Comparison of ENCODE assay signal across 1 cellular context in the genomic region with DNA sequence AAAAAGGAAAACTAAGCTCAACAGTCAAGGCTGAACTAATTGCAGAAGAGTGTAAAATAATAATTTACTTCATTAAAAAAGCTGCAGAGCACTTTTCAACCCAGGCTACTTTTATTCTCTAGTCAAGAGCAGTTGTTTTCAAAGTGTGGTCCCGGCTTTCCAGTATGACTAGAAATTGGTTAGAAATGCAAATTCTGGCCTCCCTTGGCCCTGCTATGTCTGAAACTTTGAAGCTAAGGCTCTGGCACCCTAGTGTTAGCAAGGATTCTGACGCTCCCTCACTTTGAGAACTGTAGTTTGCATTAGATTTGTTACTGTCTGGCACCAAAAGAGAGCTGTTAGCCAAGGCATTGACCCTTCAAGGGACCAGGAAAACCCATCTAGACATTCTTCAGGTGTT.
TF ChIP-seq lines count a peak whose summit lies in the region.

No MANE protein-coding gene starts in this region.

TF ChIP-seq in GM12878, 131 proteins besides CTCF, POLR2A, EP300 and RAD21 (continued from another document):
- TF ChIP-seq, protein P1, sequence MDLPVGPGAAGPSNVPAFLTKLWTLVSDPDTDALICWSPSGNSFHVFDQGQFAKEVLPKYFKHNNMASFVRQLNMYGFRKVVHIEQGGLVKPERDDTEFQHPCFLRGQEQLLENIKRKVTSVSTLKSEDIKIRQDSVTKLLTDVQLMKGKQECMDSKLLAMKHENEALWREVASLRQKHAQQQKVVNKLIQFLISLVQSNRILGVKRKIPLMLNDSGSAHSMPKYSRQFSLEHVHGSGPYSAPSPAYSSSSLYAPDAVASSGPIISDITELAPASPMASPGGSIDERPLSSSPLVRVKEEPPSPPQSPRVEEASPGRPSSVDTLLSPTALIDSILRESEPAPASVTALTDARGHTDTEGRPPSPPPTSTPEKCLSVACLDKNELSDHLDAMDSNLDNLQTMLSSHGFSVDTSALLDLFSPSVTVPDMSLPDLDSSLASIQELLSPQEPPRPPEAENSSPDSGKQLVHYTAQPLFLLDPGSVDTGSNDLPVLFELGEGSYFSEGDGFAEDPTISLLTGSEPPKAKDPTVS (IDR thresholded peaks at IDR 0.05; ENCODE audit: low read depth, low read length): no peak
- TF ChIP-seq, protein P2, sequence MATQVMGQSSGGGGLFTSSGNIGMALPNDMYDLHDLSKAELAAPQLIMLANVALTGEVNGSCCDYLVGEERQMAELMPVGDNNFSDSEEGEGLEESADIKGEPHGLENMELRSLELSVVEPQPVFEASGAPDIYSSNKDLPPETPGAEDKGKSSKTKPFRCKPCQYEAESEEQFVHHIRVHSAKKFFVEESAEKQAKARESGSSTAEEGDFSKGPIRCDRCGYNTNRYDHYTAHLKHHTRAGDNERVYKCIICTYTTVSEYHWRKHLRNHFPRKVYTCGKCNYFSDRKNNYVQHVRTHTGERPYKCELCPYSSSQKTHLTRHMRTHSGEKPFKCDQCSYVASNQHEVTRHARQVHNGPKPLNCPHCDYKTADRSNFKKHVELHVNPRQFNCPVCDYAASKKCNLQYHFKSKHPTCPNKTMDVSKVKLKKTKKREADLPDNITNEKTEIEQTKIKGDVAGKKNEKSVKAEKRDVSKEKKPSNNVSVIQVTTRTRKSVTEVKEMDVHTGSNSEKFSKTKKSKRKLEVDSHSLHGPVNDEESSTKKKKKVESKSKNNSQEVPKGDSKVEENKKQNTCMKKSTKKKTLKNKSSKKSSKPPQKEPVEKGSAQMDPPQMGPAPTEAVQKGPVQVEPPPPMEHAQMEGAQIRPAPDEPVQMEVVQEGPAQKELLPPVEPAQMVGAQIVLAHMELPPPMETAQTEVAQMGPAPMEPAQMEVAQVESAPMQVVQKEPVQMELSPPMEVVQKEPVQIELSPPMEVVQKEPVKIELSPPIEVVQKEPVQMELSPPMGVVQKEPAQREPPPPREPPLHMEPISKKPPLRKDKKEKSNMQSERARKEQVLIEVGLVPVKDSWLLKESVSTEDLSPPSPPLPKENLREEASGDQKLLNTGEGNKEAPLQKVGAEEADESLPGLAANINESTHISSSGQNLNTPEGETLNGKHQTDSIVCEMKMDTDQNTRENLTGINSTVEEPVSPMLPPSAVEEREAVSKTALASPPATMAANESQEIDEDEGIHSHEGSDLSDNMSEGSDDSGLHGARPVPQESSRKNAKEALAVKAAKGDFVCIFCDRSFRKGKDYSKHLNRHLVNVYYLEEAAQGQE (IDR thresholded peaks at IDR 0.05; ENCODE audit: low read depth, low read length): no peak
- TF ChIP-seq TAF1 (IDR thresholded peaks at IDR 0.05; ENCODE audit: borderline replicate concordance, low read depth, low read length) (no peak), JUNB (IDR thresholded peaks at IDR 0.05) (peak; percentile 8; the same call in 1 of the 2 replicates), YY1 (IDR thresholded peaks at IDR 0.05; ENCODE audit: low read depth, low read length) (no peak), SIX5 (IDR thresholded peaks at IDR 0.05; ENCODE audit: low read depth, low read length, severe bottlenecking) (no peak), POLR2AphosphoS5 (IDR thresholded peaks at IDR 0.05; ENCODE audit: low read length) (no peak), CBX5 (IDR thresholded peaks at IDR 0.05; ENCODE audit: low read depth) (no peak), BHLHE40 (IDR thresholded peaks at IDR 0.05; ENCODE audit: borderline replicate concordance in 1 of 2, low read depth in 2 of 2, low read length in 1 of 2) (no peak), JUND (IDR thresholded peaks at IDR 0.05; ENCODE audit: low read depth, low read length) (no peak), POU2F2 (IDR thresholded peaks at IDR 0.05; ENCODE audit: borderline replicate concordance, low read depth, low read length) (peak; percentile 79; the same call in 1 of the 3 replicates), SP1 (IDR thresholded peaks at IDR 0.05; ENCODE audit: low read depth, low read length) (no peak), NFIC (IDR thresholded peaks at IDR 0.05; ENCODE audit: low read depth, low read length) (no peak), ZSCAN29 (IDR thresholded peaks at IDR 0.05) (no peak), RUNX3 (IDR thresholded peaks at IDR 0.05; ENCODE audit: low read length) (peak; percentile 60)
- TF ChIP-seq, protein P3, sequence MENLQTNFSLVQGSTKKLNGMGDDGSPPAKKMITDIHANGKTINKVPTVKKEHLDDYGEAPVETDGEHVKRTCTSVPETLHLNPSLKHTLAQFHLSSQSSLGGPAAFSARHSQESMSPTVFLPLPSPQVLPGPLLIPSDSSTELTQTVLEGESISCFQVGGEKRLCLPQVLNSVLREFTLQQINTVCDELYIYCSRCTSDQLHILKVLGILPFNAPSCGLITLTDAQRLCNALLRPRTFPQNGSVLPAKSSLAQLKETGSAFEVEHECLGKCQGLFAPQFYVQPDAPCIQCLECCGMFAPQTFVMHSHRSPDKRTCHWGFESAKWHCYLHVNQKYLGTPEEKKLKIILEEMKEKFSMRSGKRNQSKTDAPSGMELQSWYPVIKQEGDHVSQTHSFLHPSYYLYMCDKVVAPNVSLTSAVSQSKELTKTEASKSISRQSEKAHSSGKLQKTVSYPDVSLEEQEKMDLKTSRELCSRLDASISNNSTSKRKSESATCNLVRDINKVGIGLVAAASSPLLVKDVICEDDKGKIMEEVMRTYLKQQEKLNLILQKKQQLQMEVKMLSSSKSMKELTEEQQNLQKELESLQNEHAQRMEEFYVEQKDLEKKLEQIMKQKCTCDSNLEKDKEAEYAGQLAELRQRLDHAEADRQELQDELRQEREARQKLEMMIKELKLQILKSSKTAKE (IDR thresholded peaks at IDR 0.05; ENCODE audit: low read depth, poor library complexity, severe bottlenecking): no peak
- TF ChIP-seq, protein P4, sequence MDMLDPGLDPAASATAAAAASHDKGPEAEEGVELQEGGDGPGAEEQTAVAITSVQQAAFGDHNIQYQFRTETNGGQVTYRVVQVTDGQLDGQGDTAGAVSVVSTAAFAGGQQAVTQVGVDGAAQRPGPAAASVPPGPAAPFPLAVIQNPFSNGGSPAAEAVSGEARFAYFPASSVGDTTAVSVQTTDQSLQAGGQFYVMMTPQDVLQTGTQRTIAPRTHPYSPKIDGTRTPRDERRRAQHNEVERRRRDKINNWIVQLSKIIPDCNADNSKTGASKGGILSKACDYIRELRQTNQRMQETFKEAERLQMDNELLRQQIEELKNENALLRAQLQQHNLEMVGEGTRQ (IDR thresholded peaks at IDR 0.05; ENCODE audit: borderline replicate concordance, low read depth, low read length): no peak
- TF ChIP-seq, protein P5, sequence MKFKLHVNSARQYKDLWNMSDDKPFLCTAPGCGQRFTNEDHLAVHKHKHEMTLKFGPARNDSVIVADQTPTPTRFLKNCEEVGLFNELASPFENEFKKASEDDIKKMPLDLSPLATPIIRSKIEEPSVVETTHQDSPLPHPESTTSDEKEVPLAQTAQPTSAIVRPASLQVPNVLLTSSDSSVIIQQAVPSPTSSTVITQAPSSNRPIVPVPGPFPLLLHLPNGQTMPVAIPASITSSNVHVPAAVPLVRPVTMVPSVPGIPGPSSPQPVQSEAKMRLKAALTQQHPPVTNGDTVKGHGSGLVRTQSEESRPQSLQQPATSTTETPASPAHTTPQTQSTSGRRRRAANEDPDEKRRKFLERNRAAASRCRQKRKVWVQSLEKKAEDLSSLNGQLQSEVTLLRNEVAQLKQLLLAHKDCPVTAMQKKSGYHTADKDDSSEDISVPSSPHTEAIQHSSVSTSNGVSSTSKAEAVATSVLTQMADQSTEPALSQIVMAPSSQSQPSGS (IDR thresholded peaks at IDR 0.05; ENCODE audit: low read length): no peak
- TF ChIP-seq, protein P6, sequence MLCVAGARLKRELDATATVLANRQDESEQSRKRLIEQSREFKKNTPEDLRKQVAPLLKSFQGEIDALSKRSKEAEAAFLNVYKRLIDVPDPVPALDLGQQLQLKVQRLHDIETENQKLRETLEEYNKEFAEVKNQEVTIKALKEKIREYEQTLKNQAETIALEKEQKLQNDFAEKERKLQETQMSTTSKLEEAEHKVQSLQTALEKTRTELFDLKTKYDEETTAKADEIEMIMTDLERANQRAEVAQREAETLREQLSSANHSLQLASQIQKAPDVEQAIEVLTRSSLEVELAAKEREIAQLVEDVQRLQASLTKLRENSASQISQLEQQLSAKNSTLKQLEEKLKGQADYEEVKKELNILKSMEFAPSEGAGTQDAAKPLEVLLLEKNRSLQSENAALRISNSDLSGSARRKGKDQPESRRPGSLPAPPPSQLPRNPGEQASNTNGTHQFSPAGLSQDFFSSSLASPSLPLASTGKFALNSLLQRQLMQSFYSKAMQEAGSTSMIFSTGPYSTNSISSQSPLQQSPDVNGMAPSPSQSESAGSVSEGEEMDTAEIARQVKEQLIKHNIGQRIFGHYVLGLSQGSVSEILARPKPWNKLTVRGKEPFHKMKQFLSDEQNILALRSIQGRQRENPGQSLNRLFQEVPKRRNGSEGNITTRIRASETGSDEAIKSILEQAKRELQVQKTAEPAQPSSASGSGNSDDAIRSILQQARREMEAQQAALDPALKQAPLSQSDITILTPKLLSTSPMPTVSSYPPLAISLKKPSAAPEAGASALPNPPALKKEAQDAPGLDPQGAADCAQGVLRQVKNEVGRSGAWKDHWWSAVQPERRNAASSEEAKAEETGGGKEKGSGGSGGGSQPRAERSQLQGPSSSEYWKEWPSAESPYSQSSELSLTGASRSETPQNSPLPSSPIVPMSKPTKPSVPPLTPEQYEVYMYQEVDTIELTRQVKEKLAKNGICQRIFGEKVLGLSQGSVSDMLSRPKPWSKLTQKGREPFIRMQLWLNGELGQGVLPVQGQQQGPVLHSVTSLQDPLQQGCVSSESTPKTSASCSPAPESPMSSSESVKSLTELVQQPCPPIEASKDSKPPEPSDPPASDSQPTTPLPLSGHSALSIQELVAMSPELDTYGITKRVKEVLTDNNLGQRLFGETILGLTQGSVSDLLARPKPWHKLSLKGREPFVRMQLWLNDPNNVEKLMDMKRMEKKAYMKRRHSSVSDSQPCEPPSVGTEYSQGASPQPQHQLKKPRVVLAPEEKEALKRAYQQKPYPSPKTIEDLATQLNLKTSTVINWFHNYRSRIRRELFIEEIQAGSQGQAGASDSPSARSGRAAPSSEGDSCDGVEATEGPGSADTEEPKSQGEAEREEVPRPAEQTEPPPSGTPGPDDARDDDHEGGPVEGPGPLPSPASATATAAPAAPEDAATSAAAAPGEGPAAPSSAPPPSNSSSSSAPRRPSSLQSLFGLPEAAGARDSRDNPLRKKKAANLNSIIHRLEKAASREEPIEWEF (IDR thresholded peaks at IDR 0.05; ENCODE audit: insufficient replicate concordance, low read depth, low read length): no peak
- TF ChIP-seq, protein P7, sequence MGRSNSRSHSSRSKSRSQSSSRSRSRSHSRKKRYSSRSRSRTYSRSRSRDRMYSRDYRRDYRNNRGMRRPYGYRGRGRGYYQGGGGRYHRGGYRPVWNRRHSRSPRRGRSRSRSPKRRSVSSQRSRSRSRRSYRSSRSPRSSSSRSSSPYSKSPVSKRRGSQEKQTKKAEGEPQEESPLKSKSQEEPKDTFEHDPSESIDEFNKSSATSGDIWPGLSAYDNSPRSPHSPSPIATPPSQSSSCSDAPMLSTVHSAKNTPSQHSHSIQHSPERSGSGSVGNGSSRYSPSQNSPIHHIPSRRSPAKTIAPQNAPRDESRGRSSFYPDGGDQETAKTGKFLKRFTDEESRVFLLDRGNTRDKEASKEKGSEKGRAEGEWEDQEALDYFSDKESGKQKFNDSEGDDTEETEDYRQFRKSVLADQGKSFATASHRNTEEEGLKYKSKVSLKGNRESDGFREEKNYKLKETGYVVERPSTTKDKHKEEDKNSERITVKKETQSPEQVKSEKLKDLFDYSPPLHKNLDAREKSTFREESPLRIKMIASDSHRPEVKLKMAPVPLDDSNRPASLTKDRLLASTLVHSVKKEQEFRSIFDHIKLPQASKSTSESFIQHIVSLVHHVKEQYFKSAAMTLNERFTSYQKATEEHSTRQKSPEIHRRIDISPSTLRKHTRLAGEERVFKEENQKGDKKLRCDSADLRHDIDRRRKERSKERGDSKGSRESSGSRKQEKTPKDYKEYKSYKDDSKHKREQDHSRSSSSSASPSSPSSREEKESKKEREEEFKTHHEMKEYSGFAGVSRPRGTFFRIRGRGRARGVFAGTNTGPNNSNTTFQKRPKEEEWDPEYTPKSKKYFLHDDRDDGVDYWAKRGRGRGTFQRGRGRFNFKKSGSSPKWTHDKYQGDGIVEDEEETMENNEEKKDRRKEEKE (IDR thresholded peaks at IDR 0.05): no peak
